16 cellular contexts compared by ENCODE assay signal in the genomic region with DNA sequence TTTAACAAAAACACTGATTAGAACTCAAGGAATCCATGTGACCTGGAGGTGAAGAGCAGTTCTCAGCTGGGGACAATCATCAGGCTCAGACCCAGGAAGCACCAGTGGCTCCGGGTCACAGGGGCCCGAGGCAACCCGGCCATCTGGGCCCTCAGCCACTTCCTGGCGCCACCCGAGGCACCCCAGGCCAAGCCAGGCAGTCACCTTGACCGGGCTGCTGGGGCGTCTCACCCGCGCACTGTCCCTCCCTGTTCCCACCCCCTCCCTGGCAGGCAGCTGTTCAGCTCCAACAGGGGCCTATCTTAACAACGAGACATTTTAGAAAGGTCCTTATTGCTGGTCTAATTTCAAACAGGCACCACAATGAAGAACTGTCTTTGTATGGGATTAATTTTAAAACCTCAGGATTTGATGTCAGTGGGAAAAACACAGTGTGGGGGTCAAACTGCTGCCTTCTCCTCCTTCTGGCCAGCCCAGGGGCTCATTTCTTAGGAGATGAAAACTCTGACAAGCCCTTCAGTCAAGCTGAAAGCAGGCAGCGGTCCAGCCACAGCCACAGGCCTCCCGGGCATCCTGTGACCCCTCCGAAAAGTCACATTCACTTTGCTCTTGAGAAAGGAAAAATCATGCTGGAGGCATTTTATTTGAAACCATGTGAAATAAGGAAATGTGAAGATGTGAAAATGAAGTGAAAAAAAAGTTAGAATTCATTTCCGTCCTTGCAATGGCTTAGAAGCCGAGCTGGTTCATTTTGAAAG.
DNase-seq lines count a peak whose midpoint lies in the region; ATAC-seq and TF ChIP-seq lines count a peak whose summit lies in the region.
"Had no signal": no experiment of that assay in that cellular context is flagged by ENCODE, and none has a peak within 500 bp of the region (broad histone marks: within the 10 kb centered on the region; RNA-seq: fewer than 3 reads in every experiment).

No MANE protein-coding gene starts in this region.

- H3K4me1 ChIP-seq in HEK293 (ENCODE audit: control insufficient read depth, insufficient read depth, low read length) (peaks cover 11% of the 10 kb centered on the region), skeletal muscle tissue (ENCODE audit: control insufficient read depth in 3 of 3, insufficient read depth in 3 of 3, low read length in 3 of 3) (peaks cover 4 to 12% (median 7%) of the 10 kb centered on the region in 3 donors)
- H3K4me1 ChIP-seq: SJSA1 had no signal

- H3K36me3 ChIP-seq in HEK293 (ENCODE audit: control insufficient read depth in 2 of 2, insufficient read depth in 1 of 2, low read length in 2 of 2) = no peaks in the 10 kb centered on the region; a peak in 1 of 3 replicates
- H3K36me3 ChIP-seq in skeletal muscle tissue (ENCODE audit: control insufficient read depth in 3 of 3, insufficient read depth in 3 of 3, low read length in 3 of 3) = no peaks in the 10 kb centered on the region
- H3K36me3 ChIP-seq: left lung, SJSA1 had no signal

- H3K9ac ChIP-seq in skeletal muscle tissue (ENCODE audit: low read depth in 1 of 3, low read length in 3 of 3) = peak overlapping the region in 1 of 3 donors; percentile 33

- ATAC-seq in left lobe of liver (peak; percentile 90), HG02759 (IDR thresholded peaks at IDR 0.05; ENCODE audit: unreplicated experiment) (no peak)
- ATAC-seq: left lung; stimulated activated naive CD8-positive, alpha-beta T cell treated with anti-CD3 and anti-CD28 coated beads, Interleukin-15, Interleukin-2, amounts not matched to agents 100 U/mL and 50 U/mL, for 24 hours had no signal

- no peaks in the 10 kb centered on the region for H3K9me3 ChIP-seq in HEK293 (ENCODE audit: control insufficient read depth, insufficient read depth, low read depth, low read length)
- H3K9me3 ChIP-seq in skeletal muscle tissue (ENCODE audit: control insufficient read depth in 3 of 3, low read length in 3 of 3) = no peaks in the 10 kb centered on the region
- H3K9me3 ChIP-seq: left lung, SJSA1 had no signal

- H3K27ac ChIP-seq in HEK293 (ENCODE audit: extremely low read depth, low read depth, low read length) (no peak overlapping the region), cingulate gyrus (ENCODE audit: low read depth, low read length) (peak overlapping the region; percentile 32), skeletal muscle tissue (ENCODE audit: low read depth, low read length) (peak overlapping the region; percentile 57)
- H3K27ac ChIP-seq: SJSA1 had no signal

- peak; percentile 86 for DNase-seq in left lobe of liver (ENCODE audit: low spot score)
- no peak for DNase-seq in stimulated activated CD4-positive, alpha-beta T cell treated with anti-CD3 and anti-CD28 coated beads, Interleukin-4, amount 100 ng/mL, for 24 hours
- no peak for DNase-seq in NCI-H2227 (lab: John Stamatoyannopoulos, UW; ENCODE audit: unreplicated experiment)
- no peak for DNase-seq in NCI-H1105 treated with DMSO at 0.1 percent for 48 hours (lab: John Stamatoyannopoulos, UW)
- DNase-seq: activated CD4-positive, CD25-positive, alpha-beta regulatory T cell treated with anti-CD3 and anti-CD28 coated beads, Interleukin-2, amount 50 U/mL, for 72 hours; activated T-cell treated with anti-CD3 and anti-CD28 coated beads, Interleukin-2, amount 50 U/mL, for 24 hours; amniotic stem cell; effector CD8-positive, alpha-beta T cell; left lung; NCI-H1694 treated with DMSO at 0.1 percent for 48 hours; stimulated activated naive CD8-positive, alpha-beta T cell treated with anti-CD3 and anti-CD28 coated beads, Interleukin-15, Interleukin-2, amounts not matched to agents 100 U/mL and 50 U/mL, for 24 hours had no signal

- peaks cover 0 to 6% (median 0%) of the 10 kb centered on the region in 3 donors for H3K27me3 ChIP-seq in skeletal muscle tissue (ENCODE audit: control insufficient read depth in 3 of 3, insufficient read depth in 3 of 3, low read length in 3 of 3)

- POLR2A ChIA-PET in HEK293 (lab: Yijun Ruan, JAX) = interaction anchor here (0.6 kb wide), 1 partner anchor 58 kb away, joined by 3 read pairs; no protein-coding TSS in a partner anchor

- no peak for TF ChIP-seq CTCF in HEK293 (tag by site-specific recombination; IDR thresholded peaks at IDR 0.05)

- CTCF ChIA-PET in HEK293 (lab: Yijun Ruan, JAX) = no interaction called here

- H3K4me3 ChIP-seq in HEK293 (ENCODE audit: low read depth, low read length) = no peak overlapping the region
- H3K4me3 ChIP-seq in skeletal muscle tissue (ENCODE audit: low read length in 3 of 3) = no peak overlapping the region
- H3K4me3 ChIP-seq: left lung, SJSA1 had no signal

TF ChIP-seq in HEK293, 187 proteins besides CTCF, POLR2A, EP300 and RAD21:
- no peak for TF ChIP-seq MEIS1 (CRISPR knock-in tag; IDR thresholded peaks at IDR 0.05; ENCODE audit: borderline replicate concordance)
- no peak for TF ChIP-seq SP2 (tag by site-specific recombination; IDR thresholded peaks at IDR 0.05)
- TF ChIP-seq ZIC2 (tag by site-specific recombination; IDR thresholded peaks at IDR 0.05) = 0 out of 2 replicates have a peak, but pooled peaks have one; percentile 8
- TF ChIP-seq GLIS1 (tag by site-specific recombination; IDR thresholded peaks at IDR 0.05) = peak; percentile 17; the same call in 1 of the 2 replicates
- no peak for TF ChIP-seq ZNF658 (tag by site-specific recombination; IDR thresholded peaks at IDR 0.05)
- TF ChIP-seq, protein P1, sequence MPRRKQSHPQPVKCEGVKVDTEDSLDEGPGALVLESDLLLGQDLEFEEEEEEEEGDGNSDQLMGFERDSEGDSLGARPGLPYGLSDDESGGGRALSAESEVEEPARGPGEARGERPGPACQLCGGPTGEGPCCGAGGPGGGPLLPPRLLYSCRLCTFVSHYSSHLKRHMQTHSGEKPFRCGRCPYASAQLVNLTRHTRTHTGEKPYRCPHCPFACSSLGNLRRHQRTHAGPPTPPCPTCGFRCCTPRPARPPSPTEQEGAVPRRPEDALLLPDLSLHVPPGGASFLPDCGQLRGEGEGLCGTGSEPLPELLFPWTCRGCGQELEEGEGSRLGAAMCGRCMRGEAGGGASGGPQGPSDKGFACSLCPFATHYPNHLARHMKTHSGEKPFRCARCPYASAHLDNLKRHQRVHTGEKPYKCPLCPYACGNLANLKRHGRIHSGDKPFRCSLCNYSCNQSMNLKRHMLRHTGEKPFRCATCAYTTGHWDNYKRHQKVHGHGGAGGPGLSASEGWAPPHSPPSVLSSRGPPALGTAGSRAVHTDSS (tag by site-specific recombination; IDR thresholded peaks at IDR 0.05) = no peak
- peak; percentile 52 for TF ChIP-seq ZNF335 (tag by site-specific recombination; conservative IDR thresholded peaks at IDR 0.05)
- TF ChIP-seq ZNF501 (tag by site-specific recombination; IDR thresholded peaks at IDR 0.05) = no peak
